1 cellular context compared by ENCODE assay signal in the genomic region with DNA sequence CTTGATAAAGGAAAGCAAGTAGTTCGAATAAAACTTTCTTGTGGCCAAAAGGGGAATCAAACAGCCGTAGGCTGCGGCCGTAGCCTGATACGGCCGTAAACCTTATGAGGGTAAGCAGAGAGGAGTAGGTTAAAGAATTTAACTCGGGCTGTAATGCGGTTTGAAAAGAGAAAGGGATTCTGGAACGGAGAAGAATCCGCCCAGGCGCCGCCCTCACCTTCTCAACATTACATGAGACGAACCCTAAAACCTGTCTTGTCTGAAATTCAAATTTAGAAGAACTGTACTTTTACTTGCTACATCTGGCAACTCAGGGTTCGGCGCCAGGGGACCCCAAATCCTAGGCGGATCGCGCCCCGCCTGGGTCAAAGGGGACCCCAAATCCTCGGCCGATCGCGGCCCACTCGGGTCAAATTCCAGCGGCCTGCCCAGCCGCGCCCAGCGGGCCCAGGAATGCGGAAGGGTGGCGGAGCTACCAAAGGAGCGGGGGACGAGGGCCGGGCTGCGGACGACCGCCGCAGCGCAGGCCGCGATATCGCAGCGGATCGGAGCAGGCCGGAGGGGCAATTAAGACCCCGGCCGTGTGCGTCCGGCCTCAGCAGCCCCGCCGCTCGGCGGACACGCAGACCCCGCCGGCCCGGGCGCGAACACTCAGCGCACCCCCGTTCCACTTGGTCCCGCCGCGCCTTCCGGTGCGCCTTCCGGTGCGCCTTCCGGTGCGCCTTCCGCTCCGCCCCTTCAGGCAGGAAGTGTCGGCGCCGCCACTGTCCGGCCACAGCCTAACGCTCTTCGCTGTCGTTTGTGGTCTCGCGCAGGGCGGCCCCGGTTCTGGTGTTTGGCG.
TF ChIP-seq lines count a peak whose summit lies in the region.

A gene (plus strand): TSS at position 741 of the 841 bp plus-strand sequence. CDS start 10,766 bp downstream, outside the sequence.

TF ChIP-seq in GM12878, 131 proteins besides CTCF, POLR2A, EP300 and RAD21 (continued from another document and continues in another):
- TF ChIP-seq CHD2 (IDR thresholded peaks at IDR 0.05; ENCODE audit: borderline replicate concordance, low read depth, low read length) (peak; percentile 60; the same call in 1 of the 2 replicates), ETV6 (conservative IDR thresholded peaks at IDR 0.05 in 1 of 2, IDR thresholded peaks at IDR 0.05 in 1 of 2; ENCODE audit: borderline replicate concordance in 1 of 2, low read depth in 1 of 2) (peak in 1 of 2 experiments; percentile 95; a peak in 2 of 4 replicates), KDM1A (IDR thresholded peaks at IDR 0.05; ENCODE audit: borderline replicate concordance) (no peak), RCOR1 (conservative IDR thresholded peaks at IDR 0.05; ENCODE audit: low read depth, low read length) (no peak), SREBF1 (IDR thresholded peaks at IDR 0.05; ENCODE audit: low read length) (peak; percentile 96), NFIC (IDR thresholded peaks at IDR 0.05; ENCODE audit: low read depth, low read length) (no peak), KLF5 (IDR thresholded peaks at IDR 0.05; ENCODE audit: partially characterized antibody) (peak; percentile 99), BCL11A (IDR thresholded peaks at IDR 0.05; ENCODE audit: low read depth, low read length) (no peak), SMAD1 (IDR thresholded peaks at IDR 0.05; ENCODE audit: low read depth, partially characterized antibody) (no peak), TCF3 (IDR thresholded peaks at IDR 0.05; ENCODE audit: borderline replicate concordance, insufficient read depth, low read depth, low read length) (0 out of 2 replicates have a peak, but pooled peaks have one; percentile 51), TAF1 (IDR thresholded peaks at IDR 0.05; ENCODE audit: borderline replicate concordance, low read depth, low read length) (peak; percentile 79; the same call in 1 of the 2 replicates), ZNF207 (IDR thresholded peaks at IDR 0.05; ENCODE audit: borderline replicate concordance) (peak; percentile 99), ZNF274 (IDR thresholded peaks at IDR 0.05; ENCODE audit: insufficient read depth, insufficient read length) (no peak), ZNF622 (IDR thresholded peaks at IDR 0.05) (no peak), YY1 (IDR thresholded peaks at IDR 0.05; ENCODE audit: low read depth, low read length) (peak; percentile 33; the same call in 1 of the 2 replicates), ZZZ3 (IDR thresholded peaks at IDR 0.05; ENCODE audit: control insufficient read depth, insufficient read length, low read depth) (no peak), NR2F1 (conservative IDR thresholded peaks at IDR 0.05) (peak; percentile 90), TARDBP (IDR thresholded peaks at IDR 0.05; ENCODE audit: borderline replicate concordance) (no peak), TCF12 (IDR thresholded peaks at IDR 0.05; ENCODE audit: low read depth, low read length) (peak; percentile 54; the same call in 1 of the 2 replicates), SIX5 (IDR thresholded peaks at IDR 0.05; ENCODE audit: low read depth, low read length, severe bottlenecking) (peak; percentile 55), STAT1 (conservative IDR thresholded peaks at IDR 0.05) (0 out of 2 replicates have a peak, but pooled peaks have one; percentile 49), POU2F2 (IDR thresholded peaks at IDR 0.05; ENCODE audit: borderline replicate concordance, low read depth, low read length) (no peak; the same call in 1 of the 3 replicates), JUND (IDR thresholded peaks at IDR 0.05; ENCODE audit: low read depth, low read length) (peak; percentile 97), MYC (IDR thresholded peaks at IDR 0.05; ENCODE audit: insufficient read depth, insufficient read length, insufficient replicate concordance, low read length, severe bottlenecking) (no peak), EED (IDR thresholded peaks at IDR 0.05; ENCODE audit: low read depth) (peak; percentile 66), JUNB (IDR thresholded peaks at IDR 0.05) (0 out of 2 replicates have a peak, but pooled peaks have one; percentile 13), HDGF (IDR thresholded peaks at IDR 0.05) (no peak), PAX8 (IDR thresholded peaks at IDR 0.05) (peak; percentile 74; the same call in 1 of the 2 replicates), CHD4 (IDR thresholded peaks at IDR 0.05) (no peak), IKZF2 (IDR thresholded peaks at IDR 0.05) (peak; percentile 68 to 84), ATF7 (IDR thresholded peaks at IDR 0.05; ENCODE audit: low read depth) (peak; percentile 97), CBFB (IDR thresholded peaks at IDR 0.05; ENCODE audit: low read depth) (peak; percentile 43; the same call in 1 of the 2 replicates)
- TF ChIP-seq, protein P1, sequence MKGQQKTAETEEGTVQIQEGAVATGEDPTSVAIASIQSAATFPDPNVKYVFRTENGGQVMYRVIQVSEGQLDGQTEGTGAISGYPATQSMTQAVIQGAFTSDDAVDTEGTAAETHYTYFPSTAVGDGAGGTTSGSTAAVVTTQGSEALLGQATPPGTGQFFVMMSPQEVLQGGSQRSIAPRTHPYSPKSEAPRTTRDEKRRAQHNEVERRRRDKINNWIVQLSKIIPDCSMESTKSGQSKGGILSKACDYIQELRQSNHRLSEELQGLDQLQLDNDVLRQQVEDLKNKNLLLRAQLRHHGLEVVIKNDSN (IDR thresholded peaks at IDR 0.05; ENCODE audit: borderline replicate concordance, extremely low read length, insufficient read depth, low read depth, low read length) = no peak
- TF ChIP-seq, protein P2, sequence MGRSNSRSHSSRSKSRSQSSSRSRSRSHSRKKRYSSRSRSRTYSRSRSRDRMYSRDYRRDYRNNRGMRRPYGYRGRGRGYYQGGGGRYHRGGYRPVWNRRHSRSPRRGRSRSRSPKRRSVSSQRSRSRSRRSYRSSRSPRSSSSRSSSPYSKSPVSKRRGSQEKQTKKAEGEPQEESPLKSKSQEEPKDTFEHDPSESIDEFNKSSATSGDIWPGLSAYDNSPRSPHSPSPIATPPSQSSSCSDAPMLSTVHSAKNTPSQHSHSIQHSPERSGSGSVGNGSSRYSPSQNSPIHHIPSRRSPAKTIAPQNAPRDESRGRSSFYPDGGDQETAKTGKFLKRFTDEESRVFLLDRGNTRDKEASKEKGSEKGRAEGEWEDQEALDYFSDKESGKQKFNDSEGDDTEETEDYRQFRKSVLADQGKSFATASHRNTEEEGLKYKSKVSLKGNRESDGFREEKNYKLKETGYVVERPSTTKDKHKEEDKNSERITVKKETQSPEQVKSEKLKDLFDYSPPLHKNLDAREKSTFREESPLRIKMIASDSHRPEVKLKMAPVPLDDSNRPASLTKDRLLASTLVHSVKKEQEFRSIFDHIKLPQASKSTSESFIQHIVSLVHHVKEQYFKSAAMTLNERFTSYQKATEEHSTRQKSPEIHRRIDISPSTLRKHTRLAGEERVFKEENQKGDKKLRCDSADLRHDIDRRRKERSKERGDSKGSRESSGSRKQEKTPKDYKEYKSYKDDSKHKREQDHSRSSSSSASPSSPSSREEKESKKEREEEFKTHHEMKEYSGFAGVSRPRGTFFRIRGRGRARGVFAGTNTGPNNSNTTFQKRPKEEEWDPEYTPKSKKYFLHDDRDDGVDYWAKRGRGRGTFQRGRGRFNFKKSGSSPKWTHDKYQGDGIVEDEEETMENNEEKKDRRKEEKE (IDR thresholded peaks at IDR 0.05) = peak; percentile 98
- TF ChIP-seq, protein P3, sequence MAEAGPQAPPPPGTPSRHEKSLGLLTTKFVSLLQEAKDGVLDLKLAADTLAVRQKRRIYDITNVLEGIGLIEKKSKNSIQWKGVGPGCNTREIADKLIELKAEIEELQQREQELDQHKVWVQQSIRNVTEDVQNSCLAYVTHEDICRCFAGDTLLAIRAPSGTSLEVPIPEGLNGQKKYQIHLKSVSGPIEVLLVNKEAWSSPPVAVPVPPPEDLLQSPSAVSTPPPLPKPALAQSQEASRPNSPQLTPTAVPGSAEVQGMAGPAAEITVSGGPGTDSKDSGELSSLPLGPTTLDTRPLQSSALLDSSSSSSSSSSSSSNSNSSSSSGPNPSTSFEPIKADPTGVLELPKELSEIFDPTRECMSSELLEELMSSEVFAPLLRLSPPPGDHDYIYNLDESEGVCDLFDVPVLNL (IDR thresholded peaks at IDR 0.05; ENCODE audit: low read depth, low read length) = no peak
- TF ChIP-seq, protein P4, sequence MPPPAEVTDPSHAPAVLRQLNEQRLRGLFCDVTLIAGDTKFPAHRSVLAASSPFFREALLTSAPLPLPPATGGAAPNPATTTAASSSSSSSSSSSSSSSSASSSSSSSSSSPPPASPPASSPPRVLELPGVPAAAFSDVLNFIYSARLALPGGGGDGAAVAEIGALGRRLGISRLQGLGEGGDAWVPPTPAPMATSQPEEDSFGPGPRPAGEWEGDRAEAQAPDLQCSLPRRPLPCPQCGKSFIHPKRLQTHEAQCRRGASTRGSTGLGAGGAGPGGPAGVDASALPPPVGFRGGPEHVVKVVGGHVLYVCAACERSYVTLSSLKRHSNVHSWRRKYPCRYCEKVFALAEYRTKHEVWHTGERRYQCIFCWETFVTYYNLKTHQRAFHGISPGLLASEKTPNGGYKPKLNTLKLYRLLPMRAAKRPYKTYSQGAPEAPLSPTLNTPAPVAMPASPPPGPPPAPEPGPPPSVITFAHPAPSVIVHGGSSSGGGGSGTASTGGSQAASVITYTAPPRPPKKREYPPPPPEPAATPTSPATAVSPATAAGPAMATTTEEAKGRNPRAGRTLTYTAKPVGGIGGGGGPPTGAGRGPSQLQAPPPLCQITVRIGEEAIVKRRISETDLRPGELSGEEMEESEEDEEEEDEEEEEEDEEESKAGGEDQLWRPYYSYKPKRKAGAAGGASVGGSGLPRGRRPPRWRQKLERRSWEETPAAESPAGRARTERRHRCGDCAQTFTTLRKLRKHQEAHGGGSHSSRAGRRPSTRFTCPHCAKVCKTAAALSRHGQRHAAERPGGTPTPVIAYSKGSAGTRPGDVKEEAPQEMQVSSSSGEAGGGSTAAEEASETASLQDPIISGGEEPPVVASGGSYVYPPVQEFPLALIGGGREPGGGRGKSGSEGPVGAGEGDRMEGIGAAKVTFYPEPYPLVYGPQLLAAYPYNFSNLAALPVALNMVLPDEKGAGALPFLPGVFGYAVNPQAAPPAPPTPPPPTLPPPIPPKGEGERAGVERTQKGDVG (CRISPR knock-in tag; IDR thresholded peaks at IDR 0.05) = no peak
- TF ChIP-seq, protein P5, sequence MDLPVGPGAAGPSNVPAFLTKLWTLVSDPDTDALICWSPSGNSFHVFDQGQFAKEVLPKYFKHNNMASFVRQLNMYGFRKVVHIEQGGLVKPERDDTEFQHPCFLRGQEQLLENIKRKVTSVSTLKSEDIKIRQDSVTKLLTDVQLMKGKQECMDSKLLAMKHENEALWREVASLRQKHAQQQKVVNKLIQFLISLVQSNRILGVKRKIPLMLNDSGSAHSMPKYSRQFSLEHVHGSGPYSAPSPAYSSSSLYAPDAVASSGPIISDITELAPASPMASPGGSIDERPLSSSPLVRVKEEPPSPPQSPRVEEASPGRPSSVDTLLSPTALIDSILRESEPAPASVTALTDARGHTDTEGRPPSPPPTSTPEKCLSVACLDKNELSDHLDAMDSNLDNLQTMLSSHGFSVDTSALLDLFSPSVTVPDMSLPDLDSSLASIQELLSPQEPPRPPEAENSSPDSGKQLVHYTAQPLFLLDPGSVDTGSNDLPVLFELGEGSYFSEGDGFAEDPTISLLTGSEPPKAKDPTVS (IDR thresholded peaks at IDR 0.05; ENCODE audit: low read depth, low read length) = no peak
- TF ChIP-seq, protein P6, sequence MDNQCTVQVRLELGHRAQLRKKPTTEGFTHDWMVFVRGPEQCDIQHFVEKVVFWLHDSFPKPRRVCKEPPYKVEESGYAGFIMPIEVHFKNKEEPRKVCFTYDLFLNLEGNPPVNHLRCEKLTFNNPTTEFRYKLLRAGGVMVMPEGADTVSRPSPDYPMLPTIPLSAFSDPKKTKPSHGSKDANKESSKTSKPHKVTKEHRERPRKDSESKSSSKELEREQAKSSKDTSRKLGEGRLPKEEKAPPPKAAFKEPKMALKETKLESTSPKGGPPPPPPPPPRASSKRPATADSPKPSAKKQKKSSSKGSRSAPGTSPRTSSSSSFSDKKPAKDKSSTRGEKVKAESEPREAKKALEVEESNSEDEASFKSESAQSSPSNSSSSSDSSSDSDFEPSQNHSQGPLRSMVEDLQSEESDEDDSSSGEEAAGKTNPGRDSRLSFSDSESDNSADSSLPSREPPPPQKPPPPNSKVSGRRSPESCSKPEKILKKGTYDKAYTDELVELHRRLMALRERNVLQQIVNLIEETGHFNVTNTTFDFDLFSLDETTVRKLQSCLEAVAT (IDR thresholded peaks at IDR 0.05) = peak; percentile 62; the same call in 1 of the 2 replicates
- TF ChIP-seq, protein P7, sequence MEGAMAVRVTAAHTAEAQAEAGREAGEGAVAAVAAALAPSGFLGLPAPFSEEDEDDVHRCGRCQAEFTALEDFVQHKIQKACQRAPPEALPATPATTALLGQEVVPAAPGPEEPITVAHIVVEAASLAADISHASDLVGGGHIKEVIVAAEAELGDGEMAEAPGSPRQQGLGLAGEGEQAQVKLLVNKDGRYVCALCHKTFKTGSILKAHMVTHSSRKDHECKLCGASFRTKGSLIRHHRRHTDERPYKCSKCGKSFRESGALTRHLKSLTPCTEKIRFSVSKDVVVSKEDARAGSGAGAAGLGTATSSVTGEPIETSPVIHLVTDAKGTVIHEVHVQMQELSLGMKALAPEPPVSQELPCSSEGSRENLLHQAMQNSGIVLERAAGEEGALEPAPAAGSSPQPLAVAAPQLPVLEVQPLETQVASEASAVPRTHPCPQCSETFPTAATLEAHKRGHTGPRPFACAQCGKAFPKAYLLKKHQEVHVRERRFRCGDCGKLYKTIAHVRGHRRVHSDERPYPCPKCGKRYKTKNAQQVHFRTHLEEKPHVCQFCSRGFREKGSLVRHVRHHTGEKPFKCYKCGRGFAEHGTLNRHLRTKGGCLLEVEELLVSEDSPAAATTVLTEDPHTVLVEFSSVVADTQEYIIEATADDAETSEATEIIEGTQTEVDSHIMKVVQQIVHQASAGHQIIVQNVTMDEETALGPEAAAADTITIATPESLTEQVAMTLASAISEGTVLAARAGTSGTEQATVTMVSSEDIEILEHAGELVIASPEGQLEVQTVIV (IDR thresholded peaks at IDR 0.05; ENCODE audit: borderline replicate concordance, partially characterized antibody) = peak; percentile 97
- TF ChIP-seq, protein P8, sequence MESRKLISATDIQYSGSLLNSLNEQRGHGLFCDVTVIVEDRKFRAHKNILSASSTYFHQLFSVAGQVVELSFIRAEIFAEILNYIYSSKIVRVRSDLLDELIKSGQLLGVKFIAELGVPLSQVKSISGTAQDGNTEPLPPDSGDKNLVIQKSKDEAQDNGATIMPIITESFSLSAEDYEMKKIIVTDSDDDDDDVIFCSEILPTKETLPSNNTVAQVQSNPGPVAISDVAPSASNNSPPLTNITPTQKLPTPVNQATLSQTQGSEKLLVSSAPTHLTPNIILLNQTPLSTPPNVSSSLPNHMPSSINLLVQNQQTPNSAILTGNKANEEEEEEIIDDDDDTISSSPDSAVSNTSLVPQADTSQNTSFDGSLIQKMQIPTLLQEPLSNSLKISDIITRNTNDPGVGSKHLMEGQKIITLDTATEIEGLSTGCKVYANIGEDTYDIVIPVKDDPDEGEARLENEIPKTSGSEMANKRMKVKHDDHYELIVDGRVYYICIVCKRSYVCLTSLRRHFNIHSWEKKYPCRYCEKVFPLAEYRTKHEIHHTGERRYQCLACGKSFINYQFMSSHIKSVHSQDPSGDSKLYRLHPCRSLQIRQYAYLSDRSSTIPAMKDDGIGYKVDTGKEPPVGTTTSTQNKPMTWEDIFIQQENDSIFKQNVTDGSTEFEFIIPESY (IDR thresholded peaks at IDR 0.05) = no peak
- TF ChIP-seq, protein P9, sequence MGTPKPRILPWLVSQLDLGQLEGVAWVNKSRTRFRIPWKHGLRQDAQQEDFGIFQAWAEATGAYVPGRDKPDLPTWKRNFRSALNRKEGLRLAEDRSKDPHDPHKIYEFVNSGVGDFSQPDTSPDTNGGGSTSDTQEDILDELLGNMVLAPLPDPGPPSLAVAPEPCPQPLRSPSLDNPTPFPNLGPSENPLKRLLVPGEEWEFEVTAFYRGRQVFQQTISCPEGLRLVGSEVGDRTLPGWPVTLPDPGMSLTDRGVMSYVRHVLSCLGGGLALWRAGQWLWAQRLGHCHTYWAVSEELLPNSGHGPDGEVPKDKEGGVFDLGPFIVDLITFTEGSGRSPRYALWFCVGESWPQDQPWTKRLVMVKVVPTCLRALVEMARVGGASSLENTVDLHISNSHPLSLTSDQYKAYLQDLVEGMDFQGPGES (IDR thresholded peaks at IDR 0.05) = 0 out of 2 replicates have a peak, but pooled peaks have one; percentile 30
